1 cellular context compared by ENCODE assay signal in genomic region chr6:36908758-36909157, GRCh38.
TF ChIP-seq lines count a peak whose summit lies in the region.

No MANE protein-coding gene starts in this region.

TF ChIP-seq in HepG2, 621 proteins besides CTCF, POLR2A, EP300 and RAD21:
- TF ChIP-seq ATF7 (IDR thresholded peaks at IDR 0.05) (peak; percentile 79), ATF7 (CRISPR knock-in tag; IDR thresholded peaks at IDR 0.05) (no peak), MNT (IDR thresholded peaks at IDR 0.05) (no peak), ZNF776 (CRISPR knock-in tag; IDR thresholded peaks at IDR 0.05) (no peak), PHB2 (IDR thresholded peaks at IDR 0.05; ENCODE audit: partially characterized antibody) (no peak), MTF2 (CRISPR knock-in tag; IDR thresholded peaks at IDR 0.05; ENCODE audit: borderline replicate concordance) (no peak)
